ENCODE assay signal across 8 cellular contexts in genomic region chr6:83884523-83884922, GRCh38. TPM values are rescaled to one million over a fixed set of nuclear protein-coding genes. Genes with fewer than 3 reads are reported as not detected.
A peak's percentile ranks its signal among the peaks of the same experiment; 100 is the strongest.
DNase-seq lines count a peak whose midpoint lies in the region; ATAC-seq and TF ChIP-seq lines count a peak whose summit lies in the region.

No MANE protein-coding gene starts in this region.

- TF ChIP-seq CTCF in Calu3 (IDR thresholded peaks at IDR 0.05; ENCODE audit: unreplicated experiment) = peak; percentile 51

- DNase-seq in Calu3 (no peak), NCI-H2081 treated with DMSO at 0.1 percent for 48 hours (lab: John Stamatoyannopoulos, UW) (peak; percentile 45), hepatic stellate cell (ENCODE audit: low spot score) (peak; percentile 26), superior temporal gyrus (ENCODE audit: extremely low spot score) (peak; percentile 85), ureter (ENCODE audit: low spot score) (no peak)

- ATAC-seq in GM19025 (IDR thresholded peaks at IDR 0.05; ENCODE audit: low read depth, unreplicated experiment) (peak; percentile 69), HG03066 (IDR thresholded peaks at IDR 0.05; ENCODE audit: low read depth, unreplicated experiment) (peak; percentile 87)
- ATAC-seq in activated T-helper 17 cell treated with anti-CD3 and anti-CD28 coated beads, Interleukin-2, amount 50 U/mL, for 72 hours (replicated peaks) = peak; percentile 60

- intact Hi-C loops in Calu3 (cut with micrococcal nuclease; ENCODE audit: unreplicated experiment) = loop anchor here (1.0 to 5.0 kb wide), 2 partner anchors 336 to 533 kb away; no protein-coding TSS in a partner anchor

- H3K27me3 Mint-ChIP-seq in Calu3 (ENCODE audit: unreplicated experiment) = no peaks in the 10 kb centered on the region
- H3K27me3 Mint-ChIP-seq in activated T-helper 17 cell treated with anti-CD3 and anti-CD28 coated beads, Interleukin-2, amount 50 U/mL, for 72 hours = no peaks in the 10 kb centered on the region

- no peak overlapping the region for H3K27ac Mint-ChIP-seq in Calu3 (ENCODE audit: unreplicated experiment)
- no peak overlapping the region for H3K27ac Mint-ChIP-seq in activated T-helper 17 cell treated with anti-CD3 and anti-CD28 coated beads, Interleukin-2, amount 50 U/mL, for 72 hours

- CTCF ChIA-PET in Calu3 (lab: Charles Lee) = no interaction called here

- H3K9me3 Mint-ChIP-seq in Calu3 (ENCODE audit: low read depth, unreplicated experiment) = no peaks in the 10 kb centered on the region
- no peaks in the 10 kb centered on the region for H3K9me3 Mint-ChIP-seq in activated T-helper 17 cell treated with anti-CD3 and anti-CD28 coated beads, Interleukin-2, amount 50 U/mL, for 72 hours

- H3K4me1 Mint-ChIP-seq in Calu3 (ENCODE audit: low read depth, unreplicated experiment) = no peaks in the 10 kb centered on the region
- peaks cover 21% of the 10 kb centered on the region for H3K4me1 Mint-ChIP-seq in activated T-helper 17 cell treated with anti-CD3 and anti-CD28 coated beads, Interleukin-2, amount 50 U/mL, for 72 hours

- no peak overlapping the region for H3K4me3 Mint-ChIP-seq in Calu3 (ENCODE audit: low read depth, unreplicated experiment)
- no peak overlapping the region for H3K4me3 Mint-ChIP-seq in activated T-helper 17 cell treated with anti-CD3 and anti-CD28 coated beads, Interleukin-2, amount 50 U/mL, for 72 hours

- no peaks in the 10 kb centered on the region for H3K36me3 Mint-ChIP-seq in Calu3 (ENCODE audit: insufficient read depth, unreplicated experiment)
- peaks cover 2% of the 10 kb centered on the region for H3K36me3 Mint-ChIP-seq in activated T-helper 17 cell treated with anti-CD3 and anti-CD28 coated beads, Interleukin-2, amount 50 U/mL, for 72 hours (ENCODE audit: low read depth)

- no TSS peak for BruUV-seq in Calu3 (replicated peaks; lab: Mats Ljungman, UMichigan)

RNA-seq across cellular contexts. Expression of gene CYB5R4, which starts 25.0 kb away (rescaled TPM):
- total RNA-seq in Calu3 (2022) (23.3 and 28.3 TPM in 2 replicates), ureter (22.2 TPM)
- total RNA-seq in activated T-helper 17 cell treated with anti-CD3 and anti-CD28 coated beads, Interleukin-2, amount 50 U/mL, for 72 hours = 10 to 100 TPM; 35.6 to 48.6 TPM

RNA-seq across cellular contexts. Expression of gene RIPPLY2, which starts 31.4 kb away (rescaled TPM):
- 0.31 TPM in 1 of 2 replicates, not detected in the other for total RNA-seq in Calu3 (2022)
- total RNA-seq in activated T-helper 17 cell treated with anti-CD3 and anti-CD28 coated beads, Interleukin-2, amount 50 U/mL, for 72 hours = not detected
- total RNA-seq in ureter = 0.86 TPM

Comparison
In these comparisons a context has a peak if more than half of its experiments do, and no peak if none do; other contexts are left out.
1. DNase-seq: peak in NCI-H2081 treated with DMSO at 0.1 percent for 48 hours (single experiment), hepatic stellate cell (single experiment) and superior temporal gyrus (single experiment); none in Calu3 (single experiment) and ureter (single experiment).
2. Peak in every context shown above with its lines, with median percentiles within 50 percentile points of each other: ATAC-seq.